Comparison of ENCODE assay signal across 1 cellular context in the genomic region with DNA sequence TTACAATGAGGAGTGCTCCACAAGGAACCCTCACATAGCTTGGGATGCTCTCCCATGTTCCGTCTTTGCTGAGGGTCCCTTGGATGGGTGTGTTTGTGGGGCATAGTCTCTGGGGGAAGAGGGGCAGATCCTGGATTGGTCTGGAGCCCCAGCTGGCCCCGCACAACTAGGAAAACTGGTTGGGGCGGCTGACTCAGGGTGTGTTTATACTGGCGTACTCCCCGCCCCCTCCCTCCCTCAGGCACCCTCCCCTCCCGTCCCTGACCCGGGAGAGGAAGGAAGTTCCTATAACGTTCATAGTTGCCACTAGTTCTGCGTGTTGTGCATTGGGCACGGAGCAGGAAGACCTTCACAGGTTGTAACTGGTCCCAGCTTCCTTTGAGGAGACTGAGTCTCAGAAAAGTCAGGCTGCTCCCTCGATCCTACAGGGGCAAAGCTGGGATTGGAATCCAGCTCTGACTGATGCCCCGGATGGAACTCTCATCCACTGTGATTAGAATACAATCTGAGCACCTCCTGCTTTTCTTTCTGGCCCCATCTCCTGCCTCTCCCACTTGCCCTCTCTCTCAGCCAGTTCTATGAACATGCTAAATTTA.
A peak's percentile ranks its signal among the peaks of the same experiment; 100 is the strongest.
TF ChIP-seq lines count a peak whose summit lies in the region.

No MANE protein-coding gene starts in this region.

TF ChIP-seq in SK-N-SH, 30 proteins besides CTCF, POLR2A, EP300 and RAD21 (continued from another document):
- TF ChIP-seq, protein P1, sequence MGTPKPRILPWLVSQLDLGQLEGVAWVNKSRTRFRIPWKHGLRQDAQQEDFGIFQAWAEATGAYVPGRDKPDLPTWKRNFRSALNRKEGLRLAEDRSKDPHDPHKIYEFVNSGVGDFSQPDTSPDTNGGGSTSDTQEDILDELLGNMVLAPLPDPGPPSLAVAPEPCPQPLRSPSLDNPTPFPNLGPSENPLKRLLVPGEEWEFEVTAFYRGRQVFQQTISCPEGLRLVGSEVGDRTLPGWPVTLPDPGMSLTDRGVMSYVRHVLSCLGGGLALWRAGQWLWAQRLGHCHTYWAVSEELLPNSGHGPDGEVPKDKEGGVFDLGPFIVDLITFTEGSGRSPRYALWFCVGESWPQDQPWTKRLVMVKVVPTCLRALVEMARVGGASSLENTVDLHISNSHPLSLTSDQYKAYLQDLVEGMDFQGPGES (IDR thresholded peaks at IDR 0.05; ENCODE audit: low read depth, low read length), result no peak
- no peak; the same call in 1 of the 2 replicates for TF ChIP-seq FOSL2 (IDR thresholded peaks at IDR 0.05; ENCODE audit: borderline replicate concordance, low read depth)
- no peak for TF ChIP-seq NFIC (IDR thresholded peaks at IDR 0.05; ENCODE audit: borderline replicate concordance)
- TF ChIP-seq TCF12 (IDR thresholded peaks at IDR 0.05), result no peak
- peak; percentile 49 for TF ChIP-seq GABPA (IDR thresholded peaks at IDR 0.05; ENCODE audit: low read depth)
- no peak for TF ChIP-seq MEF2A (IDR thresholded peaks at IDR 0.05; ENCODE audit: borderline replicate concordance, low read depth)
- TF ChIP-seq, protein P2, sequence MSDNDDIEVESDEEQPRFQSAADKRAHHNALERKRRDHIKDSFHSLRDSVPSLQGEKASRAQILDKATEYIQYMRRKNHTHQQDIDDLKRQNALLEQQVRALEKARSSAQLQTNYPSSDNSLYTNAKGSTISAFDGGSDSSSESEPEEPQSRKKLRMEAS (IDR thresholded peaks at IDR 0.05; ENCODE audit: low read depth), result no peak
- TF ChIP-seq JUND (IDR thresholded peaks at IDR 0.05), result no peak
- no peak for TF ChIP-seq SIN3A (IDR thresholded peaks at IDR 0.05; ENCODE audit: borderline replicate concordance, low read depth, low read length)
- peak; percentile 36; the same call in 1 of the 2 replicates for TF ChIP-seq POLR2AphosphoS5 (IDR thresholded peaks at IDR 0.05; ENCODE audit: low read depth, low read length)
